1 cellular context compared by ENCODE assay signal in the genomic region with DNA sequence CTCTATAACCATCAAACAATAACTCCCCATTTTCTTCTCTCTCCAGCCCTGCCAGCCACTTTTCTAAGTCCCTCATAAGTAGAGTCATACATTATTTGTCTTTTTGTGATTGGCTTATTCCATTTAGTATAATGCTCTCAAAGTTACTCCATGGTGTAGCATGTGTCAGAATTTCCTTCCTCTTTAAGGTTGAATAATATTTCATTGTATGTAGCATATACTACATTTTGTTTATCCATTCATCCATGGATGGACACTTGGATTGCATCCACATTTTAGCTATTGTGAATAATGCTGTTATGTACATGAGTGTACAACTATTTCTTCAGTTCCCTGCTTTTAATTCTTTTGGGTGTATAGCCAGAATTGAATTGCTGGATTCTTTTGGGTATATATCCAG.
TF ChIP-seq lines count a peak whose summit lies in the region.

No MANE protein-coding gene starts in this region.

TF ChIP-seq in Ishikawa, 13 proteins besides CTCF, POLR2A, EP300 and RAD21 (continued from another document):
- TF ChIP-seq TEAD4 (IDR thresholded peaks at IDR 0.05) (peak; percentile 25; the same call in 1 of the 2 replicates), REST (IDR thresholded peaks at IDR 0.05; ENCODE audit: low read depth) (no peak)
